In the genomic region with DNA sequence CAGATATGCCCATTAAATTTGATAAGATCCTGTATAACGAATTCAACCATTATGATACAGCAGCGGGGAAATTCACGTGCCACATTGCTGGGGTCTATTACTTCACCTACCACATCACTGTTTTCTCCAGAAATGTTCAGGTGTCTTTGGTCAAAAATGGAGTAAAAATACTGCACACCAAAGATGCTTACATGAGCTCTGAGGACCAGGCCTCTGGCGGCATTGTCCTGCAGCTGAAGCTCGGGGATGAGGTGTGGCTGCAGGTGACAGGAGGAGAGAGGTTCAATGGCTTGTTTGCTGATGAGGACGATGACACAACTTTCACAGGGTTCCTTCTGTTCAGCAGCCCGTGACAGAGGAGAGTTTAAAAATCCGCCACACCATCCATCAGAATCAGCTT, we compare ENCODE assay signal across 12 cellular contexts. TPM values are rescaled to one million over a fixed set of nuclear protein-coding genes. Genes with fewer than 3 reads are reported as not detected.
"Had no signal": no experiment of that assay in that cellular context is flagged by ENCODE, and none has a peak within 500 bp of the region (broad histone marks: within the 10 kb centered on the region; RNA-seq: fewer than 3 reads in every experiment).

No MANE protein-coding gene starts in this region.

RNA-seq across cellular contexts. Expression of a gene that starts 12.0 kb away (rescaled TPM):
- total RNA-seq: activated naive CD4-positive, alpha-beta T cell treated with anti-CD3 and anti-CD28 coated beads for 36 hours; activated naive CD4-positive, alpha-beta T cell treated with anti-CD3 and anti-CD28 coated beads, Interleukin-2, amount 50 U/mL, for 72 hours; activated naive CD8-positive, alpha-beta T cell treated with anti-CD3 and anti-CD28 coated beads for 36 hours; activated naive CD8-positive, alpha-beta T cell treated with anti-CD3 and anti-CD28 coated beads, Interleukin-2, amount 10 ng/mL, durations not matched to agents 7 days and 5 days; activated T-cell treated with anti-CD3 and anti-CD28 coated beads, Interleukin-2, amount 50 U/mL, for 4 hours; activated T-helper 1 cell treated with anti-CD3 and anti-CD28 coated beads, Interleukin-12 subunit alpha, Interleukin-12 subunit beta, Interleukin-2, Interleukin-4 antibody, amounts not matched to agents 30 ng/mL and 10 ng/mL and 1 ng/mL, durations not matched to agents 14 hours and 24 hours and 36 hours; activated T-helper 17 cell treated with anti-CD3 and anti-CD28 coated beads, Interleukin-2, amount 50 U/mL, for 72 hours; activated T-helper 2 cell treated with anti-CD3 and anti-CD28 coated beads, Interferon-gamma antibody, Interleukin-2, Interleukin-4, amounts not matched to agents 10 μg/mL and 5 μg/mL and 100 μg/mL, durations not matched to agents 14 hours and 24 hours and 36 hours; ascending aorta; cerebellum; chondrocyte had no signal
- polyA plus RNA-seq: cardiac muscle cell had no signal
